ENCODE assay signal across 17 cellular contexts in the genomic region with DNA sequence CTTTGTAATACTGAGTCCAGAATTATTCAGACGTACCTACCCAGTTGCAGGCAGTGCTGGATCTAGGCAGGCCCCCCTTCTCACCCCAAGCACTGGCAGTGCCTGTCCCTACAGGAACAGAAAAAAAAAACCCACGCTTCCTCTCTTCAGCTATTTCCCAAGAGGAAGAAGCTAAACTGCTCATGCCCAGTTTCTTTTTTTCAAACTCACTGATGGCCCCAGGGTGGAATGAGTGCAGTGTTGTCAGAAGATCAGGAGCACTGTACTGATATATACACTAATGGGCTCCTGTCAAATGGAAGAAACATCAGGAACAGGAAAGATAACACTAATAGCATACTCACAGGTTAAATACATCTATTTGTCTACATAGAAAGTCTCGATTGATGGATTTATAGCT.
A peak's percentile ranks its signal among the peaks of the same experiment; 100 is the strongest.
DNase-seq lines count a peak whose midpoint lies in the region; ATAC-seq and TF ChIP-seq lines count a peak whose summit lies in the region.
"Had no signal": no experiment of that assay in that cellular context is flagged by ENCODE, and none has a peak within 500 bp of the region (broad histone marks: within the 10 kb centered on the region; RNA-seq: fewer than 3 reads in every experiment).

No MANE protein-coding gene starts in this region.

- CTCF ChIA-PET in RWPE1 (lab: Yijun Ruan, JAX), result no interaction called here

- H3K27ac ChIP-seq in RWPE1, result no peak overlapping the region
- H3K27ac ChIP-seq: sigmoid colon had no signal

- DNase-seq in AML-193 (lab: John Stamatoyannopoulos, UW) (peak; percentile 65 to 70), GF-D8 (lab: John Stamatoyannopoulos, UW) (peak; percentile 72), RWPE1 (ENCODE audit: low spot score) (peak; percentile 26), fibroblast of pulmonary artery (ENCODE audit: low read depth) (peak; percentile 10), epidermal melanocyte (ENCODE audit: insufficient read length, low spot score) (no peak)
- no peak for DNase-seq in effector CD4-positive, alpha-beta T cell
- DNase-seq: activated CD4-positive, CD25-positive, alpha-beta regulatory T cell; Caco-2; immature natural killer cell; Karpas-422; midbrain; NCI-H1694 treated with DMSO at 0.1 percent for 48 hours; NCI-H524 treated with DMSO at 0.1 percent for 48 hours; sigmoid colon had no signal

- H3K4me3 ChIP-seq in fibroblast of pulmonary artery (replicated peaks; ENCODE audit: low read depth, low read length), result no peak overlapping the region
- H3K4me3 ChIP-seq: sigmoid colon had no signal

- POLR2A ChIA-PET in RWPE1 (lab: Yijun Ruan, JAX; ENCODE audit: low non-redundant PET), result no interaction called here

- TF ChIP-seq CTCF in RWPE1 (conservative IDR thresholded peaks at IDR 0.05; ENCODE audit: low read depth) (no peak), fibroblast of pulmonary artery (IDR thresholded peaks at IDR 0.05; ENCODE audit: low read length, missing control alignments) (no peak)

- ATAC-seq in HG03045 (IDR thresholded peaks at IDR 0.05; ENCODE audit: unreplicated experiment) (no peak), GM19351 (IDR thresholded peaks at IDR 0.05; ENCODE audit: unreplicated experiment) (no peak)
- ATAC-seq: Panc1 had no signal

Comparison
In these comparisons a context has a peak if more than half of its experiments do, and no peak if none do; other contexts are left out.
1. DNase-seq: peak in AML-193 (2 of 2), GF-D8 (single experiment), RWPE1 (single experiment) and fibroblast of pulmonary artery (single experiment); none in effector CD4-positive, alpha-beta T cell (single experiment) and epidermal melanocyte (single experiment).